13 cellular contexts compared by ENCODE assay signal in genomic region chr2:151774506-151774905, GRCh38. TPM values are rescaled to one million over a fixed set of nuclear protein-coding genes. Genes with fewer than 3 reads are reported as not detected.
A peak's percentile ranks its signal among the peaks of the same experiment; 100 is the strongest.
DNase-seq lines count a peak whose midpoint lies in the region; ATAC-seq, FAIRE-seq and TF ChIP-seq lines count a peak whose summit lies in the region.
"Had no signal": no experiment of that assay in that cellular context is flagged by ENCODE, and none has a peak within 500 bp of the region (broad histone marks: within the 10 kb centered on the region; RNA-seq: fewer than 3 reads in every experiment).

No MANE protein-coding gene starts in this region.

- H3K36me3 ChIP-seq in brain microvascular endothelial cell (replicated peaks) (peaks cover 3% of the 10 kb centered on the region), kidney (ENCODE audit: control insufficient read depth in 1 of 2, insufficient read depth in 2 of 2, low read length in 2 of 2) (peaks cover 0 to 6% of the 10 kb centered on the region in 2 donors), right lobe of liver (peaks cover 0 to 7% (median 0%) of the 10 kb centered on the region in 4 donors)
- H3K36me3 ChIP-seq: neural progenitor cell had no signal

- no peak for TF ChIP-seq EP300 in A549 (IDR thresholded peaks at IDR 0.05)

- ATAC-seq in A549 (no peak), GM21723 (IDR thresholded peaks at IDR 0.05; ENCODE audit: unreplicated experiment) (no peak), right lobe of liver (no peak), GM21526 (IDR thresholded peaks at IDR 0.05; ENCODE audit: low FRiP score, unreplicated experiment) (no peak), left colon (no peak)

- H3K36me3 Mint-ChIP-seq in HFFc6 (ENCODE audit: low read depth) = peaks cover 33% of the 10 kb centered on the region

- WGBS in A549 (ENCODE audit: missing lambda C conversion rate) = 53% methylated on average over 3 of the region's 3 CpGs
- WGBS in right lobe of liver (ENCODE audit: insufficient coverage, low coverage, low lambda C conversion rate, missing lambda C conversion rate) = 82% methylated on average over 3 of the region's 3 CpGs

- intact Hi-C loops in kidney (cut with DNase I) = no loop called here
- intact Hi-C loops in right lobe of liver (cut with DNase I) = no loop called here
- intact Hi-C loops in left colon (cut with DNase I, micrococcal nuclease) = no loop called here

- H3K4me1 ChIP-seq in A549 (peaks cover 7% of the 10 kb centered on the region; the same call in 1 of the 3 replicates), kidney (ENCODE audit: control insufficient read depth in 1 of 2, insufficient read depth in 1 of 2, low read depth in 1 of 2, low read length in 2 of 2) (no peaks in the 10 kb centered on the region), right lobe of liver (no peaks in the 10 kb centered on the region)
- H3K4me1 ChIP-seq: neural progenitor cell had no signal

- H3K27me3 Mint-ChIP-seq in HFFc6 (ENCODE audit: insufficient read depth) = no peaks in the 10 kb centered on the region
- H3K27me3 Mint-ChIP-seq: CD4-positive, alpha-beta memory T cell had no signal

- no peak overlapping the region for H3K9ac ChIP-seq in kidney (ENCODE audit: low read length in 2 of 2)
- H3K9ac ChIP-seq: neural progenitor cell had no signal

- no peak for TF ChIP-seq POLR2A in A549 (IDR thresholded peaks at IDR 0.05; ENCODE audit: low read length)
- TF ChIP-seq POLR2A in right lobe of liver (IDR thresholded peaks at IDR 0.05) = no peak

- H3K9me3 ChIP-seq in A549 (no peaks in the 10 kb centered on the region), kidney (ENCODE audit: control insufficient read depth in 1 of 2, low read length in 2 of 2) (peaks cover 0 to 3% of the 10 kb centered on the region in 2 donors), right lobe of liver (no peaks in the 10 kb centered on the region)

- 0 out of 3 replicates have a peak overlapping the region, but pooled peaks have one; percentile 12 for H3K4me2 ChIP-seq in A549
- H3K4me2 ChIP-seq: neural progenitor cell had no signal

- FAIRE-seq in A549 (lab: Jason Lieb, UNC) (no peak), kidney (lab: Jason Lieb, UNC) (peak; percentile 25)

- TF ChIP-seq CTCF in A549 (IDR thresholded peaks at IDR 0.05) = no peak
- no peak for TF ChIP-seq CTCF in HFFc6 (IDR thresholded peaks at IDR 0.05)
- TF ChIP-seq CTCF in brain microvascular endothelial cell (IDR thresholded peaks at IDR 0.05; ENCODE audit: low read depth, low read length, missing control alignments) = no peak
- TF ChIP-seq CTCF in kidney (IDR thresholded peaks at IDR 0.05; ENCODE audit: borderline replicate concordance, extremely low read depth, insufficient read depth) = no peak
- no peak for TF ChIP-seq CTCF in right lobe of liver (IDR thresholded peaks at IDR 0.05)

- POLR2A ChIA-PET in A549 (lab: Yijun Ruan, JAX) = no interaction called here

- no peaks in the 10 kb centered on the region for H3K9me3 Mint-ChIP-seq in HFFc6

- TF ChIP-seq RAD21 in A549 (conservative IDR thresholded peaks at IDR 0.05 in 1 of 2, IDR thresholded peaks at IDR 0.05 in 1 of 2) = no peak

- peaks cover 37% of the 10 kb centered on the region for H3K4me1 Mint-ChIP-seq in HFFc6 (ENCODE audit: low read depth)
- H3K4me1 Mint-ChIP-seq: neural progenitor cell had no signal

- DNase-seq in A549 (ENCODE audit: low read depth in 1 of 2, low spot score in 1 of 2) = no peak
- DNase-seq in HFFc6 = peak; percentile 64
- no peak for DNase-seq in brain microvascular endothelial cell
- no peak for DNase-seq in kidney
- DNase-seq in right lobe of liver = no peak
- DNase-seq in left colon = no peak
- DNase-seq: activated CD4-positive, alpha-beta T cell treated with anti-CD3 and anti-CD28 coated beads, Interleukin-2, amount 50 U/mL, for 4 hours; amygdala; CD4-positive, alpha-beta memory T cell; NCI-H187 treated with DMSO at 0.1 percent for 48 hours had no signal

- no peak overlapping the region for H3K27ac ChIP-seq in A549
- peak overlapping the region; percentile 89 for H3K27ac ChIP-seq in brain microvascular endothelial cell
- H3K27ac ChIP-seq in kidney (ENCODE audit: low read depth in 2 of 2, low read length in 2 of 2) = no peak overlapping the region
- H3K27ac ChIP-seq in right lobe of liver = no peak overlapping the region
- H3K27ac ChIP-seq: neural progenitor cell had no signal

- peak overlapping the region; percentile 90 for H3K27ac Mint-ChIP-seq in HFFc6
- H3K27ac Mint-ChIP-seq: neural progenitor cell had no signal

- H3K4me3 Mint-ChIP-seq in HFFc6 = peak overlapping the region; percentile 65
- H3K4me3 Mint-ChIP-seq: CD4-positive, alpha-beta memory T cell; neural progenitor cell had no signal

- no peak overlapping the region for H3K4me3 ChIP-seq in A549
- H3K4me3 ChIP-seq in brain microvascular endothelial cell (ENCODE audit: low read depth, low read length) = no peak overlapping the region
- H3K4me3 ChIP-seq in kidney (ENCODE audit: low read length in 2 of 2) = no peak overlapping the region
- H3K4me3 ChIP-seq in right lobe of liver = no peak overlapping the region
- H3K4me3 ChIP-seq: neural progenitor cell had no signal

- CTCF ChIA-PET in A549 (lab: Yijun Ruan, JAX) = no interaction called here

- H3K27me3 ChIP-seq in brain microvascular endothelial cell (replicated peaks) (no peaks in the 10 kb centered on the region), right lobe of liver (no peaks in the 10 kb centered on the region)
- H3K27me3 ChIP-seq: neural progenitor cell had no signal

- in situ Hi-C loops in brain microvascular endothelial cell (cut with HindIII; ENCODE audit: low pct_ligation_motif_present, low sequenced_read_pairs) = no loop called here

TF ChIP-seq in A549, 52 proteins besides CTCF, POLR2A, EP300 and RAD21:
- no peak for TF ChIP-seq HDAC2 (IDR thresholded peaks at IDR 0.05)
- TF ChIP-seq FOSL2 (IDR thresholded peaks at IDR 0.05) = no peak
- TF ChIP-seq FOSL2 (CRISPR knock-in tag; IDR thresholded peaks at IDR 0.05) = peak; percentile 34; the same call in 1 of the 2 replicates

RNA-seq across cellular contexts. Expression of gene NEB, which starts 40.2 kb away (rescaled TPM):
- polyA plus RNA-seq in A549 (2011; rRNA removed) = 4.4 and 6.2 TPM in 2 replicates
- 0.09 and 0.14 TPM in 2 replicates for polyA plus RNA-seq in A549 (2012; cell fraction: cytosol; rRNA removed)
- polyA plus RNA-seq in A549 (2012; cell fraction: nucleus; rRNA removed) = 0.31 and 0.44 TPM in 2 replicates
- 0.31 to 0.67 TPM (median 0.37 TPM) in 3 replicates for polyA plus RNA-seq in A549 (2017; fragmentation: RNase III; extraction: RNeasy Plus Mini Kit Qiagen cat#74134 plus additional on column Dnase treatment)
- 4.1 and 5.1 TPM in 2 replicates for polyA minus RNA-seq in A549 (2011; rRNA and poly(A)+ RNA removed)
- total RNA-seq in HFFc6 (2021; fragmentation: NEBNext Ultra II Directional; extraction: Animal tissue kit (Norgen Biotek cat#: 25700)) = under 1 TPM in 1 of 6 experiments, not detected in 5; under 0.01 TPM
- total RNA-seq in kidney = 0.88 TPM
- polyA plus RNA-seq in kidney (ENCODE audit: insufficient read depth, low read depth, low replicate concordance) = 1.6 TPM
- total RNA-seq in right lobe of liver = 10 to 100 TPM in 3 of 6 experiments, 1 to 10 TPM in 3; 1.3 to 23.1 (median 9.2) TPM
- total RNA-seq in left colon = under 1 TPM; 0.18 to 0.20 TPM

RNA-seq across cellular contexts. Expression of gene ARL5A, which starts 53.7 kb away (rescaled TPM):
- polyA plus RNA-seq in A549 (2011; rRNA removed) = 28.4 and 50.3 TPM in 2 replicates
- 12.5 and 13.3 TPM in 2 replicates for polyA plus RNA-seq in A549 (2012; cell fraction: cytosol; rRNA removed)
- polyA plus RNA-seq in A549 (2012; cell fraction: nucleus; rRNA removed) = 2.6 and 5.0 TPM in 2 replicates
- polyA plus RNA-seq in A549 (2017; fragmentation: RNase III; extraction: RNeasy Plus Mini Kit Qiagen cat#74134 plus additional on column Dnase treatment) = 29.5 to 32.6 TPM (median 30.5 TPM) in 3 replicates
- polyA minus RNA-seq in A549 (2011; rRNA and poly(A)+ RNA removed) = 17.8 and 22.9 TPM in 2 replicates
- 10 to 100 TPM; 32.0 to 46.6 (median 39.9) TPM for total RNA-seq in HFFc6 (2021; fragmentation: NEBNext Ultra II Directional; extraction: Animal tissue kit (Norgen Biotek cat#: 25700))
- 47.3 TPM for total RNA-seq in kidney
- polyA plus RNA-seq in kidney (ENCODE audit: insufficient read depth, low read depth, low replicate concordance) = 18.1 TPM
- total RNA-seq in right lobe of liver = 10 to 100 TPM; 20.0 to 33.3 (median 22.4) TPM
- total RNA-seq in left colon = 10 to 100 TPM; 39.3 to 40.9 TPM
